ENCODE assay signal across 1 cellular context in the genomic region with DNA sequence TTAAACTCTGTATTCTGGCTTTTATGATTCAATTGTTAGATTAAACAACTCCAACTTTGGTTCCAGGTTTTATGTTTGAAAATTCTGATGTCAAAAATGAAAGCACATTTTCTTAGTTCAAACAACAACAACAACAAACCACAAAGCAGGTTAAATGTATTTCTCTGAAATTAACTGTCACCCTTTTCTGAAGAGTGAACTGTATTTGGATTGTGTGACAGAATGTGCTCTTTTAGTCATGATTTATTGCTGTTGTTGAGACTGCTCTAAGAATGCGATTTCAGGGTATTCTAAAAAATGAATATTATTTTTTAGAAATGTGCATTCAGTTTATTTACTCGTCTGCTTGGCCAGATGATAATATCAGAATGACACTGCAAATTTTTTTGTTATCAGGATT.
TF ChIP-seq lines count a peak whose summit lies in the region.

No MANE protein-coding gene starts in this region.

TF ChIP-seq in HCT116, 20 proteins besides CTCF, POLR2A, EP300 and RAD21 (continued from another document):
- TF ChIP-seq, protein P1, sequence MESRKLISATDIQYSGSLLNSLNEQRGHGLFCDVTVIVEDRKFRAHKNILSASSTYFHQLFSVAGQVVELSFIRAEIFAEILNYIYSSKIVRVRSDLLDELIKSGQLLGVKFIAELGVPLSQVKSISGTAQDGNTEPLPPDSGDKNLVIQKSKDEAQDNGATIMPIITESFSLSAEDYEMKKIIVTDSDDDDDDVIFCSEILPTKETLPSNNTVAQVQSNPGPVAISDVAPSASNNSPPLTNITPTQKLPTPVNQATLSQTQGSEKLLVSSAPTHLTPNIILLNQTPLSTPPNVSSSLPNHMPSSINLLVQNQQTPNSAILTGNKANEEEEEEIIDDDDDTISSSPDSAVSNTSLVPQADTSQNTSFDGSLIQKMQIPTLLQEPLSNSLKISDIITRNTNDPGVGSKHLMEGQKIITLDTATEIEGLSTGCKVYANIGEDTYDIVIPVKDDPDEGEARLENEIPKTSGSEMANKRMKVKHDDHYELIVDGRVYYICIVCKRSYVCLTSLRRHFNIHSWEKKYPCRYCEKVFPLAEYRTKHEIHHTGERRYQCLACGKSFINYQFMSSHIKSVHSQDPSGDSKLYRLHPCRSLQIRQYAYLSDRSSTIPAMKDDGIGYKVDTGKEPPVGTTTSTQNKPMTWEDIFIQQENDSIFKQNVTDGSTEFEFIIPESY (IDR thresholded peaks at IDR 0.05; ENCODE audit: extremely low read depth, insufficient replicate concordance, low read length), result no peak
